2 cellular contexts compared by ENCODE assay signal in genomic region chr7:133354546-133355324, GRCh38.
TF ChIP-seq lines count a peak whose summit lies in the region.

No MANE protein-coding gene starts in this region.

TF ChIP-seq in SK-N-SH treated with all-trans-retinoic acid at 6 μM for 48 hours, 23 proteins besides CTCF, POLR2A, EP300 and RAD21 (continued from another document):
- TF ChIP-seq CSRNP3 (CRISPR knock-in tag; IDR thresholded peaks at IDR 0.05) (no peak), GLIS3 (CRISPR knock-in tag; IDR thresholded peaks at IDR 0.05) (no peak)
TF ChIP-seq in SK-N-SH treated with all-trans-retinoic acid at 6 μM for 48 hours: peak in this region for 0.

TF ChIP-seq in K562, 482 proteins besides CTCF, POLR2A, EP300 and RAD21 (continued from another document and continues in another):
- TF ChIP-seq ZNF354B (CRISPR knock-in tag; IDR thresholded peaks at IDR 0.05) (no peak), MTA3 (IDR thresholded peaks at IDR 0.05; ENCODE audit: borderline replicate concordance) (peak; percentile 71; the same call in 1 of the 2 replicates), ELF4 (CRISPR knock-in tag; IDR thresholded peaks at IDR 0.05) (no peak), NUFIP1 (IDR thresholded peaks at IDR 0.05; ENCODE audit: partially characterized antibody) (no peak), CEBPG (CRISPR knock-in tag; IDR thresholded peaks at IDR 0.05) (peak; percentile 58), CEBPG (tag; conservative IDR thresholded peaks at IDR 0.05 in 1 of 2, IDR thresholded peaks at IDR 0.05 in 1 of 2) (peak in 1 of 2 experiments; percentile 91; a peak in 2 of 4 replicates), EP400 (IDR thresholded peaks at IDR 0.05) (peak; percentile 55; the same call in 1 of the 2 replicates), CSDE1 (IDR thresholded peaks at IDR 0.05) (no peak), TOE1 (IDR thresholded peaks at IDR 0.05; ENCODE audit: borderline replicate concordance) (peak; percentile 76; the same call in 1 of the 2 replicates), TOE1 (CRISPR knock-in tag; IDR thresholded peaks at IDR 0.05; ENCODE audit: borderline replicate concordance, low read depth) (no peak), PCBP2 (IDR thresholded peaks at IDR 0.05; ENCODE audit: low read depth, low read length, poor library complexity, severe bottlenecking) (no peak), ARID3A (IDR thresholded peaks at IDR 0.05; ENCODE audit: borderline replicate concordance, low read depth, low read length) (no peak), GTF2E2 (tag; IDR thresholded peaks at IDR 0.05) (peak; percentile 20; the same call in 1 of the 2 replicates), RAD51 (IDR thresholded peaks at IDR 0.05; ENCODE audit: borderline replicate concordance, low read depth) (peak; percentile 89), ZNF766 (CRISPR knock-in tag; conservative IDR thresholded peaks at IDR 0.05) (peak; percentile 68; the same call in 1 of the 2 replicates), ZFX (CRISPR knock-in tag; IDR thresholded peaks at IDR 0.05) (no peak), PKNOX1 (IDR thresholded peaks at IDR 0.05) (peak; percentile 12; the same call in 1 of the 2 replicates), MEF2A (IDR thresholded peaks at IDR 0.05; ENCODE audit: control insufficient read depth, low read depth, low read length) (no peak), E2F8 (IDR thresholded peaks at IDR 0.05; ENCODE audit: low read depth, partially characterized antibody) (no peak), THRA (IDR thresholded peaks at IDR 0.05) (0 out of 2 replicates have a peak, but pooled peaks have one; percentile 19), CTBP1 (IDR thresholded peaks at IDR 0.05; ENCODE audit: borderline replicate concordance) (peak; percentile 68; the same call in 1 of the 2 replicates), ATF3 (IDR thresholded peaks at IDR 0.05) (peak; percentile 33; the same call in 1 of the 2 replicates), ATF3 (CRISPR knock-in tag; conservative IDR thresholded peaks at IDR 0.05) (no peak), MAZ (CRISPR knock-in tag; conservative IDR thresholded peaks at IDR 0.05 in 1 of 2, IDR thresholded peaks at IDR 0.05 in 1 of 2) (no peak; a peak in 1 of 4 replicates), BACH1 (tag; IDR thresholded peaks at IDR 0.05) (peak; percentile 63; the same call in 1 of the 2 replicates), GMEB1 (CRISPR knock-in tag; IDR thresholded peaks at IDR 0.05) (no peak), MIER1 (IDR thresholded peaks at IDR 0.05; ENCODE audit: low read depth) (no peak), ZNF586 (CRISPR knock-in tag; conservative IDR thresholded peaks at IDR 0.05) (no peak), SMARCA4 (IDR thresholded peaks at IDR 0.05) (peak; percentile 11; the same call in 1 of the 2 replicates), POLR2AphosphoS2 (IDR thresholded peaks at IDR 0.05; ENCODE audit: low read length) (no peak), CBFA2T3 (IDR thresholded peaks at IDR 0.05) (no peak), RBM15 (IDR thresholded peaks at IDR 0.05; ENCODE audit: insufficient read depth, low read length) (no peak), ZBTB7A (IDR thresholded peaks at IDR 0.05; ENCODE audit: borderline replicate concordance, control insufficient read depth, low read depth, low read length) (no peak), MNT (conservative IDR thresholded peaks at IDR 0.05) (no peak), IRF1 (CRISPR knock-in tag; IDR thresholded peaks at IDR 0.05; ENCODE audit: borderline replicate concordance) (no peak), MED1 (CRISPR knock-in tag; IDR thresholded peaks at IDR 0.05; ENCODE audit: borderline replicate concordance) (no peak), ZNF175 (CRISPR knock-in tag; IDR thresholded peaks at IDR 0.05; ENCODE audit: low read depth) (0 out of 2 replicates have a peak, but pooled peaks have one; percentile 42)
- TF ChIP-seq, protein P1, sequence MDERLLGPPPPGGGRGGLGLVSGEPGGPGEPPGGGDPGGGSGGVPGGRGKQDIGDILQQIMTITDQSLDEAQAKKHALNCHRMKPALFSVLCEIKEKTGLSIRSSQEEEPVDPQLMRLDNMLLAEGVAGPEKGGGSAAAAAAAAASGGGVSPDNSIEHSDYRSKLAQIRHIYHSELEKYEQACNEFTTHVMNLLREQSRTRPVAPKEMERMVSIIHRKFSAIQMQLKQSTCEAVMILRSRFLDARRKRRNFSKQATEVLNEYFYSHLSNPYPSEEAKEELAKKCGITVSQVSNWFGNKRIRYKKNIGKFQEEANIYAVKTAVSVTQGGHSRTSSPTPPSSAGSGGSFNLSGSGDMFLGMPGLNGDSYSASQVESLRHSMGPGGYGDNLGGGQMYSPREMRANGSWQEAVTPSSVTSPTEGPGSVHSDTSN (CRISPR knock-in tag; IDR thresholded peaks at IDR 0.05; ENCODE audit: low read depth): no peak
- TF ChIP-seq, protein P1 (tag; conservative IDR thresholded peaks at IDR 0.05; ENCODE audit: low read depth): no peak
- TF ChIP-seq, protein P2, sequence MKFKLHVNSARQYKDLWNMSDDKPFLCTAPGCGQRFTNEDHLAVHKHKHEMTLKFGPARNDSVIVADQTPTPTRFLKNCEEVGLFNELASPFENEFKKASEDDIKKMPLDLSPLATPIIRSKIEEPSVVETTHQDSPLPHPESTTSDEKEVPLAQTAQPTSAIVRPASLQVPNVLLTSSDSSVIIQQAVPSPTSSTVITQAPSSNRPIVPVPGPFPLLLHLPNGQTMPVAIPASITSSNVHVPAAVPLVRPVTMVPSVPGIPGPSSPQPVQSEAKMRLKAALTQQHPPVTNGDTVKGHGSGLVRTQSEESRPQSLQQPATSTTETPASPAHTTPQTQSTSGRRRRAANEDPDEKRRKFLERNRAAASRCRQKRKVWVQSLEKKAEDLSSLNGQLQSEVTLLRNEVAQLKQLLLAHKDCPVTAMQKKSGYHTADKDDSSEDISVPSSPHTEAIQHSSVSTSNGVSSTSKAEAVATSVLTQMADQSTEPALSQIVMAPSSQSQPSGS (CRISPR knock-in tag; IDR thresholded peaks at IDR 0.05): no peak
- TF ChIP-seq, protein P3, sequence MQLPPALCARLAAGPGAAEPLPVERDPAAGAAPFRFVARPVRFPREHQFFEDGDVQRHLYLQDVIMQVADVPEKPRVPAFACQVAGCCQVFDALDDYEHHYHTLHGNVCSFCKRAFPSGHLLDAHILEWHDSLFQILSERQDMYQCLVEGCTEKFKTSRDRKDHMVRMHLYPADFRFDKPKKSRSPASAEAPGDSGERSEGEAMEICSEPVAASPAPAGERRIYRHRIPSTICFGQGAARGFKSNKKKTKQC (CRISPR knock-in tag; IDR thresholded peaks at IDR 0.05): no peak
- TF ChIP-seq, protein P4, sequence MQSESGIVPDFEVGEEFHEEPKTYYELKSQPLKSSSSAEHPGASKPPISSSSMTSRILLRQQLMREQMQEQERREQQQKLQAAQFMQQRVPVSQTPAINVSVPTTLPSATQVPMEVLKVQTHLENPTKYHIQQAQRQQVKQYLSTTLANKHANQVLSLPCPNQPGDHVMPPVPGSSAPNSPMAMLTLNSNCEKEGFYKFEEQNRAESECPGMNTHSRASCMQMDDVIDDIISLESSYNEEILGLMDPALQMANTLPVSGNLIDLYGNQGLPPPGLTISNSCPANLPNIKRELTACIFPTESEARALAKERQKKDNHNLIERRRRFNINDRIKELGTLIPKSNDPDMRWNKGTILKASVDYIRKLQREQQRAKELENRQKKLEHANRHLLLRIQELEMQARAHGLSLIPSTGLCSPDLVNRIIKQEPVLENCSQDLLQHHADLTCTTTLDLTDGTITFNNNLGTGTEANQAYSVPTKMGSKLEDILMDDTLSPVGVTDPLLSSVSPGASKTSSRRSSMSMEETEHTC (IDR thresholded peaks at IDR 0.05): no peak
